Comparison of ENCODE assay signal across 9 cellular contexts in genomic region chr4:166252487-166253402, GRCh38.
A peak's percentile ranks its signal among the peaks of the same experiment; 100 is the strongest.
DNase-seq lines count a peak whose midpoint lies in the region; ATAC-seq and TF ChIP-seq lines count a peak whose summit lies in the region.
"Had no signal": no experiment of that assay in that cellular context is flagged by ENCODE, and none has a peak within 500 bp of the region (broad histone marks: within the 10 kb centered on the region; RNA-seq: fewer than 3 reads in every experiment).

No MANE protein-coding gene starts in this region.

- no peak overlapping the region for H3K4me3 ChIP-seq in brain microvascular endothelial cell (ENCODE audit: low read depth, low read length)

- in situ Hi-C loops in G401 (cut with HindIII; ENCODE audit: low sequenced_read_pairs), result no loop called here
- in situ Hi-C loops in brain microvascular endothelial cell (cut with HindIII; ENCODE audit: low pct_ligation_motif_present, low sequenced_read_pairs), result no loop called here

- ATAC-seq in GM21360 (IDR thresholded peaks at IDR 0.05; ENCODE audit: unreplicated experiment) (no peak), HG03432 (IDR thresholded peaks at IDR 0.05; ENCODE audit: unreplicated experiment) (no peak)

- TF ChIP-seq EP300 in Ishikawa (IDR thresholded peaks at IDR 0.05; ENCODE audit: borderline replicate concordance), result no peak

- H3K36me3 ChIP-seq in brain microvascular endothelial cell (replicated peaks), result no peaks in the 10 kb centered on the region

- H3K27ac ChIP-seq in brain microvascular endothelial cell, result no peak overlapping the region

- peak; percentile 42 for DNase-seq in G401 (ENCODE audit: low spot score)
- peak; percentile 24 for DNase-seq in brain microvascular endothelial cell
- peak; percentile 18 for DNase-seq in myocyte (ENCODE audit: low read depth)
- no peak for DNase-seq in activated CD4-positive, alpha-beta T cell treated with anti-CD3 and anti-CD28 coated beads for 4 hours
- DNase-seq in NCI-H2107 treated with DMSO at 0.1 percent for 48 hours (lab: John Stamatoyannopoulos, UW; ENCODE audit: unreplicated experiment), result no peak
- DNase-seq: effector memory CD4-positive, alpha-beta T cell had no signal

- TF ChIP-seq CTCF in brain microvascular endothelial cell (IDR thresholded peaks at IDR 0.05; ENCODE audit: low read depth, low read length, missing control alignments), result peak; percentile 78

- TF ChIP-seq RAD21 in Ishikawa (IDR thresholded peaks at IDR 0.05; ENCODE audit: low read depth), result peak; percentile 70

- H3K27me3 ChIP-seq in brain microvascular endothelial cell (replicated peaks), result no peaks in the 10 kb centered on the region

TF ChIP-seq in Ishikawa, 13 proteins besides CTCF, POLR2A, EP300 and RAD21:
- TF ChIP-seq TEAD4 (IDR thresholded peaks at IDR 0.05), result no peak
- TF ChIP-seq EGR1 (IDR thresholded peaks at IDR 0.05), result no peak
- TF ChIP-seq CREB1 (IDR thresholded peaks at IDR 0.05; ENCODE audit: low read depth), result no peak
- TF ChIP-seq, protein P1, sequence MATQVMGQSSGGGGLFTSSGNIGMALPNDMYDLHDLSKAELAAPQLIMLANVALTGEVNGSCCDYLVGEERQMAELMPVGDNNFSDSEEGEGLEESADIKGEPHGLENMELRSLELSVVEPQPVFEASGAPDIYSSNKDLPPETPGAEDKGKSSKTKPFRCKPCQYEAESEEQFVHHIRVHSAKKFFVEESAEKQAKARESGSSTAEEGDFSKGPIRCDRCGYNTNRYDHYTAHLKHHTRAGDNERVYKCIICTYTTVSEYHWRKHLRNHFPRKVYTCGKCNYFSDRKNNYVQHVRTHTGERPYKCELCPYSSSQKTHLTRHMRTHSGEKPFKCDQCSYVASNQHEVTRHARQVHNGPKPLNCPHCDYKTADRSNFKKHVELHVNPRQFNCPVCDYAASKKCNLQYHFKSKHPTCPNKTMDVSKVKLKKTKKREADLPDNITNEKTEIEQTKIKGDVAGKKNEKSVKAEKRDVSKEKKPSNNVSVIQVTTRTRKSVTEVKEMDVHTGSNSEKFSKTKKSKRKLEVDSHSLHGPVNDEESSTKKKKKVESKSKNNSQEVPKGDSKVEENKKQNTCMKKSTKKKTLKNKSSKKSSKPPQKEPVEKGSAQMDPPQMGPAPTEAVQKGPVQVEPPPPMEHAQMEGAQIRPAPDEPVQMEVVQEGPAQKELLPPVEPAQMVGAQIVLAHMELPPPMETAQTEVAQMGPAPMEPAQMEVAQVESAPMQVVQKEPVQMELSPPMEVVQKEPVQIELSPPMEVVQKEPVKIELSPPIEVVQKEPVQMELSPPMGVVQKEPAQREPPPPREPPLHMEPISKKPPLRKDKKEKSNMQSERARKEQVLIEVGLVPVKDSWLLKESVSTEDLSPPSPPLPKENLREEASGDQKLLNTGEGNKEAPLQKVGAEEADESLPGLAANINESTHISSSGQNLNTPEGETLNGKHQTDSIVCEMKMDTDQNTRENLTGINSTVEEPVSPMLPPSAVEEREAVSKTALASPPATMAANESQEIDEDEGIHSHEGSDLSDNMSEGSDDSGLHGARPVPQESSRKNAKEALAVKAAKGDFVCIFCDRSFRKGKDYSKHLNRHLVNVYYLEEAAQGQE (IDR thresholded peaks at IDR 0.05; ENCODE audit: low read depth), result no peak
- no peak for TF ChIP-seq FOXM1 (IDR thresholded peaks at IDR 0.05; ENCODE audit: borderline replicate concordance, low read depth)
- no peak for TF ChIP-seq YY1 (IDR thresholded peaks at IDR 0.05; ENCODE audit: low read depth)
- no peak for TF ChIP-seq CEBPB (IDR thresholded peaks at IDR 0.05)
- TF ChIP-seq ZBTB7A (IDR thresholded peaks at IDR 0.05; ENCODE audit: low read depth), result no peak
- no peak for TF ChIP-seq NFIC (IDR thresholded peaks at IDR 0.05)
- TF ChIP-seq TAF1 (IDR thresholded peaks at IDR 0.05; ENCODE audit: low read depth), result no peak
- TF ChIP-seq MAX (IDR thresholded peaks at IDR 0.05), result no peak
- TF ChIP-seq TCF12 (IDR thresholded peaks at IDR 0.05; ENCODE audit: low read depth), result no peak

Comparison
In these comparisons a context has a peak if more than half of its experiments do, and no peak if none do; other contexts are left out.
1. DNase-seq: peak in G401 (single experiment), brain microvascular endothelial cell (single experiment) and myocyte (single experiment); none in activated CD4-positive, alpha-beta T cell treated with anti-CD3 and anti-CD28 coated beads for 4 hours (0 of 2) and NCI-H2107 treated with DMSO at 0.1 percent for 48 hours (single experiment).